In genomic region chr2:3958465-3958864, GRCh38 we compare ENCODE assay signal across 7 cellular contexts.
"Had no signal": no experiment of that assay in that cellular context is flagged by ENCODE, and none has a peak within 500 bp of the region (broad histone marks: within the 10 kb centered on the region; RNA-seq: fewer than 3 reads in every experiment).

No MANE protein-coding gene starts in this region.

- H3K27ac ChIP-seq: GM23248, HL-60 had no signal

- FAIRE-seq: H54 had no signal

- H2AFZ ChIP-seq: GM23248 had no signal

- H3K4me3 ChIP-seq: GM23248 had no signal

- DNase-seq: GM23248, GOT3, H9, HCEC 1CT, KBM-7 had no signal

- H3K9ac ChIP-seq: GM23248 had no signal
